ENCODE assay signal across 18 cellular contexts in genomic region chr7:100051611-100052010, GRCh38. TPM values are rescaled to one million over a fixed set of nuclear protein-coding genes. Genes with fewer than 3 reads are reported as not detected.
DNase-seq lines count a peak whose midpoint lies in the region; ATAC-seq and TF ChIP-seq lines count a peak whose summit lies in the region.
"Had no signal": no experiment of that assay in that cellular context is flagged by ENCODE, and none has a peak within 500 bp of the region (broad histone marks: within the 10 kb centered on the region; RNA-seq: fewer than 3 reads in every experiment).

No MANE protein-coding gene starts in this region.

- H3K79me1 ChIP-seq in H9 (ENCODE audit: insufficient read depth, low read depth, low read length, poor library complexity, severe bottlenecking): peaks cover 6% of the 10 kb centered on the region

- no peak overlapping the region for H3K4me3 ChIP-seq in CD4-positive, alpha-beta memory T cell (ENCODE audit: low read length in 2 of 2)
- H3K4me3 ChIP-seq in osteoblast (ENCODE audit: insufficient read depth, low read length): no peak overlapping the region
- H3K4me3 ChIP-seq: BLaER1, SJCRH30, thyroid gland had no signal

- no peak overlapping the region for H3K27ac ChIP-seq in CD4-positive, alpha-beta memory T cell (ENCODE audit: low read depth, low read length)
- H3K27ac ChIP-seq in H9 (ENCODE audit: insufficient read length, low read depth, low read length) (no peak overlapping the region), osteoblast (ENCODE audit: low read depth, low read length) (no peak overlapping the region)
- H3K27ac ChIP-seq: BLaER1, neutrophil, SJCRH30, thyroid gland had no signal

- H4K5ac ChIP-seq in H9 (ENCODE audit: insufficient read length, low read depth, low read length): no peak overlapping the region

- no peak overlapping the region for H2BK20ac ChIP-seq in H9 (ENCODE audit: low read depth, low read length, poor library complexity, severe bottlenecking)

- no peak for TF ChIP-seq CTCF in H9 (conservative IDR thresholded peaks at IDR 0.05)
- TF ChIP-seq CTCF in osteoblast (IDR thresholded peaks at IDR 0.05; ENCODE audit: extremely low read depth, low read depth, low read length): no peak

- peak overlapping the region in 7 of 8 donors; percentile 13 to 68 (median 60) for H3K4me3 Mint-ChIP-seq in CD4-positive, alpha-beta memory T cell
- peak overlapping the region; percentile 49 to 67 for H3K4me3 Mint-ChIP-seq in H9
- peak overlapping the region; percentile 29 for H3K4me3 Mint-ChIP-seq in activated naive CD8-positive, alpha-beta T cell treated with anti-CD3 and anti-CD28 coated beads for 36 hours
- H3K4me3 Mint-ChIP-seq in naive thymus-derived CD8-positive, alpha-beta T cell: peak overlapping the region; percentile 31 to 76 (median 56)

- H3K9me3 ChIP-seq in CD4-positive, alpha-beta memory T cell (ENCODE audit: control insufficient read depth in 1 of 2, low read length in 2 of 2): no peaks in the 10 kb centered on the region
- H3K9me3 ChIP-seq in H9 (ENCODE audit: control insufficient read depth, low read depth, low read length) (no peaks in the 10 kb centered on the region), osteoblast (ENCODE audit: low read depth, low read length) (no peaks in the 10 kb centered on the region)
- H3K9me3 ChIP-seq: BLaER1, neutrophil, SJCRH30, thyroid gland had no signal

- no peak overlapping the region for H3K4ac ChIP-seq in H9 (ENCODE audit: low read depth, low read length)

- no peak overlapping the region for H2AK5ac ChIP-seq in H9 (ENCODE audit: insufficient read length, low read length)

- no peak overlapping the region for H2AFZ ChIP-seq in H9 (ENCODE audit: low read length)
- no peak overlapping the region for H2AFZ ChIP-seq in osteoblast (ENCODE audit: low read length)

- no CpG with 5 or more reads among the region's 3 CpGs for WGBS in H9 (ENCODE audit: extremely low coverage, insufficient read length, low lambda C conversion rate)

- H3K9me3 Mint-ChIP-seq in CD4-positive, alpha-beta memory T cell: peaks cover 0 to 2% (median 0%) of the 10 kb centered on the region in 8 donors
- H3K9me3 Mint-ChIP-seq in H9: peaks cover 0 to 2% of the 10 kb centered on the region in 2 experiments; a peak in 1 of 5 replicates
- no peaks in the 10 kb centered on the region for H3K9me3 Mint-ChIP-seq in activated naive CD8-positive, alpha-beta T cell treated with anti-CD3 and anti-CD28 coated beads for 36 hours
- H3K9me3 Mint-ChIP-seq in naive thymus-derived CD8-positive, alpha-beta T cell: no peaks in the 10 kb centered on the region
- H3K9me3 Mint-ChIP-seq: activated naive CD4-positive, alpha-beta T cell treated with anti-CD3 and anti-CD28 coated beads, Interleukin-2, amount 50 U/mL, for 72 hours had no signal

- H3K9ac ChIP-seq in H9 (ENCODE audit: extremely low read depth, insufficient read length, low read length): no peak overlapping the region
- H3K9ac ChIP-seq: BLaER1 had no signal

- no peaks in the 10 kb centered on the region for H3K27me3 ChIP-seq in CD4-positive, alpha-beta memory T cell (ENCODE audit: insufficient read depth, low read length)
- no peaks in the 10 kb centered on the region for H3K27me3 ChIP-seq in H9 (ENCODE audit: insufficient read depth, low read length)
- no peaks in the 10 kb centered on the region for H3K27me3 ChIP-seq in osteoblast (ENCODE audit: insufficient read depth, low read length)
- H3K27me3 ChIP-seq: BLaER1, neutrophil, SJCRH30, thyroid gland had no signal

- H3K23me2 ChIP-seq in H9 (ENCODE audit: insufficient read length, low read depth, low read length, poor library complexity, severe bottlenecking): peaks cover 2% of the 10 kb centered on the region

- no peak overlapping the region for H3T11ph ChIP-seq in H9 (ENCODE audit: low read length)

- H3K4me1 ChIP-seq in CD4-positive, alpha-beta memory T cell (ENCODE audit: insufficient read depth, low read length): peaks cover 13% of the 10 kb centered on the region
- H3K4me1 ChIP-seq in H9 (ENCODE audit: insufficient read depth, low read length) (no peaks in the 10 kb centered on the region), osteoblast (ENCODE audit: insufficient read depth, low read length) (peaks cover 11% of the 10 kb centered on the region)

- no peak overlapping the region for H3K14ac ChIP-seq in H9 (ENCODE audit: insufficient read depth, low read length)

- ATAC-seq in naive thymus-derived CD8-positive, alpha-beta T cell: no peak
- ATAC-seq in HG02981 (IDR thresholded peaks at IDR 0.05; ENCODE audit: unreplicated experiment): no peak
- ATAC-seq: activated naive CD4-positive, alpha-beta T cell treated with anti-CD3 and anti-CD28 coated beads, Interleukin-2, amount 50 U/mL, for 72 hours; sciatic nerve had no signal

- peaks cover 10 to 26% (median 18%) of the 10 kb centered on the region in 4 donors for H3K4me1 Mint-ChIP-seq in CD4-positive, alpha-beta memory T cell
- H3K4me1 Mint-ChIP-seq in H9: peaks cover 10 to 12% of the 10 kb centered on the region in 2 experiments
- H3K4me1 Mint-ChIP-seq in activated naive CD8-positive, alpha-beta T cell treated with anti-CD3 and anti-CD28 coated beads for 36 hours: peaks cover 18% of the 10 kb centered on the region
- H3K4me1 Mint-ChIP-seq in naive thymus-derived CD8-positive, alpha-beta T cell: peaks cover 7 to 24% (median 16%) of the 10 kb centered on the region in 4 donors

- peak overlapping the region; percentile 18 to 77 (median 65) for H3K27ac Mint-ChIP-seq in CD4-positive, alpha-beta memory T cell
- H3K27ac Mint-ChIP-seq in H9: no peak overlapping the region; a peak in 2 of 7 replicates
- no peak overlapping the region for H3K27ac Mint-ChIP-seq in activated naive CD8-positive, alpha-beta T cell treated with anti-CD3 and anti-CD28 coated beads for 36 hours
- H3K27ac Mint-ChIP-seq in naive thymus-derived CD8-positive, alpha-beta T cell: peak overlapping the region in 4 of 10 donors; percentile 40 to 80 (median 56)
- H3K27ac Mint-ChIP-seq: activated naive CD4-positive, alpha-beta T cell treated with anti-CD3 and anti-CD28 coated beads, Interleukin-2, amount 50 U/mL, for 72 hours had no signal

- no peak overlapping the region for H4K91ac ChIP-seq in H9 (ENCODE audit: insufficient read length, low read depth, low read length)

- H3K18ac ChIP-seq in H9 (ENCODE audit: insufficient read length, low read depth, low read length): no peak overlapping the region

- peaks cover 3 to 9% of the 10 kb centered on the region in 2 donors for H3K36me3 Mint-ChIP-seq in CD4-positive, alpha-beta memory T cell
- H3K36me3 Mint-ChIP-seq in H9 (ENCODE audit: insufficient read depth in 1 of 3, low read depth in 3 of 3): peaks cover 9 to 21% (median 20%) of the 10 kb centered on the region in 3 experiments
- H3K36me3 Mint-ChIP-seq in activated naive CD8-positive, alpha-beta T cell treated with anti-CD3 and anti-CD28 coated beads for 36 hours: no peaks in the 10 kb centered on the region
- H3K36me3 Mint-ChIP-seq in naive thymus-derived CD8-positive, alpha-beta T cell: peaks cover 0 to 2% (median 0%) of the 10 kb centered on the region in 3 donors
- H3K36me3 Mint-ChIP-seq: activated naive CD4-positive, alpha-beta T cell treated with anti-CD3 and anti-CD28 coated beads, Interleukin-2, amount 50 U/mL, for 72 hours had no signal

- H4K20me1 ChIP-seq in H9 (ENCODE audit: control insufficient read depth, insufficient read depth, insufficient read length): no peaks in the 10 kb centered on the region
- H4K20me1 ChIP-seq in osteoblast (ENCODE audit: insufficient read depth, low read length): no peaks in the 10 kb centered on the region

- H3K23ac ChIP-seq in H9 (ENCODE audit: insufficient read length, low read depth, low read length): no peak overlapping the region

- H3K27me3 Mint-ChIP-seq in CD4-positive, alpha-beta memory T cell: no peaks in the 10 kb centered on the region
- no peaks in the 10 kb centered on the region; the same call in 1 of the 2 replicates for H3K27me3 Mint-ChIP-seq in H9 (ENCODE audit: low read depth)
- no peaks in the 10 kb centered on the region for H3K27me3 Mint-ChIP-seq in activated naive CD8-positive, alpha-beta T cell treated with anti-CD3 and anti-CD28 coated beads for 36 hours
- no peaks in the 10 kb centered on the region for H3K27me3 Mint-ChIP-seq in naive thymus-derived CD8-positive, alpha-beta T cell

- H3K4me2 ChIP-seq in H9 (ENCODE audit: insufficient read depth, insufficient read length, low read length) (no peak overlapping the region), osteoblast (ENCODE audit: insufficient read depth, low read length) (no peak overlapping the region)
- H3K4me2 ChIP-seq: BLaER1 had no signal

- POLR2A ChIA-PET in CD4-positive, alpha-beta memory T cell (lab: Charles Lee; ENCODE audit: partially characterized antibody): no interaction called here
- POLR2A ChIA-PET in naive thymus-derived CD8-positive, alpha-beta T cell (lab: Charles Lee): interaction anchor here (0.6 kb wide), 1 partner anchor 57 kb away, joined by 3 read pairs; no protein-coding TSS in a partner anchor

- CTCF ChIA-PET in CD4-positive, alpha-beta memory T cell (lab: Charles Lee; ENCODE audit: partially characterized antibody): interaction anchor here (1.1 to 2.1 kb wide), 3 partner anchors 30 to 80 kb away, joined by 3 to 7 read pairs (median 3); no protein-coding TSS in a partner anchor

- no peak overlapping the region for H4K8ac ChIP-seq in H9 (replicated peaks; ENCODE audit: insufficient read length, low read depth, low read length)

- no peak overlapping the region for H3K56ac ChIP-seq in H9 (ENCODE audit: insufficient read length, low read depth, low read length)

- no peaks in the 10 kb centered on the region for H3K36me3 ChIP-seq in CD4-positive, alpha-beta memory T cell (ENCODE audit: insufficient read depth, low read length)
- no peaks in the 10 kb centered on the region for H3K36me3 ChIP-seq in osteoblast (ENCODE audit: insufficient read depth, low read length)
- H3K36me3 ChIP-seq: neutrophil, thyroid gland had no signal

- H3K79me2 ChIP-seq in H9 (ENCODE audit: insufficient read depth, low read length) (no peaks in the 10 kb centered on the region; the same call in 1 of the 2 replicates), osteoblast (ENCODE audit: insufficient read depth, low read length) (peaks cover 26% of the 10 kb centered on the region)

- no peak overlapping the region for H2BK5ac ChIP-seq in H9 (ENCODE audit: insufficient read length, low read length)

- H2BK120ac ChIP-seq in H9 (ENCODE audit: low read depth, low read length, poor library complexity, severe bottlenecking): no peak overlapping the region

- H2BK15ac ChIP-seq in H9 (ENCODE audit: low read depth, low read length): no peak overlapping the region

- H2BK12ac ChIP-seq in H9 (ENCODE audit: insufficient read length, low read depth, low read length): no peak overlapping the region

- no peak for DNase-seq in CD4-positive, alpha-beta memory T cell
- DNase-seq in H9 (no peak), osteoblast (ENCODE audit: insufficient read length, low spot score, missing footprints) (no peak), medulla oblongata (ENCODE audit: extremely low spot score) (no peak)
- no peak for DNase-seq in activated naive CD8-positive, alpha-beta T cell treated with anti-CD3 and anti-CD28 coated beads for 36 hours
- no peak for DNase-seq in naive thymus-derived CD8-positive, alpha-beta T cell
- DNase-seq: caudate nucleus, DND-41, foreskin fibroblast, NCI-H1930, NCI-H510A, SJCRH30, thyroid gland had no signal

- intact Hi-C loops in CD4-positive, alpha-beta memory T cell (cut with micrococcal nuclease): no loop called here

RNA-seq across cellular contexts. Expression of gene ZSCAN21, which starts 2.0 kb away (rescaled TPM):
- total RNA-seq in CD4-positive, alpha-beta memory T cell: 10 to 100 TPM in 1 of 2 experiments, 1 to 10 TPM in 1; 9.9 to 10.6 TPM
- 1 to 10 TPM; 2.5 to 9.7 TPM for polyA plus RNA-seq in CD4-positive, alpha-beta memory T cell
- total RNA-seq in H9 (2021) (23.5 and 24.3 TPM in 2 replicates), osteoblast (9.8 and 10.9 TPM in 2 replicates)
- 1 to 10 TPM; 9.0 to 9.4 TPM for total RNA-seq in activated naive CD8-positive, alpha-beta T cell treated with anti-CD3 and anti-CD28 coated beads for 36 hours
- total RNA-seq in naive thymus-derived CD8-positive, alpha-beta T cell: 10 to 100 TPM in 1 of 2 experiments, 1 to 10 TPM in 1; 8.3 to 10.5 TPM
- polyA plus RNA-seq in naive thymus-derived CD8-positive, alpha-beta T cell: 10 to 100 TPM in 1 of 3 donors, 1 to 10 TPM in 2; 5.2 to 11.2 (median 8.2) TPM

RNA-seq across cellular contexts. Expression of gene ZNF3, which starts 29.9 kb away (rescaled TPM):
- 10 to 100 TPM; 44.2 to 44.8 TPM for total RNA-seq in CD4-positive, alpha-beta memory T cell
- 10 to 100 TPM; 11.9 to 25.4 TPM for polyA plus RNA-seq in CD4-positive, alpha-beta memory T cell
- 60.4 and 62.8 TPM in 2 replicates for total RNA-seq in H9 (2021)
- total RNA-seq in activated naive CD8-positive, alpha-beta T cell treated with anti-CD3 and anti-CD28 coated beads for 36 hours: 10 to 100 TPM; 21.1 to 22.3 TPM
- total RNA-seq in naive thymus-derived CD8-positive, alpha-beta T cell: 10 to 100 TPM; 42.7 to 48.8 TPM
- 10 to 100 TPM; 17.4 to 28.4 (median 20.2) TPM for polyA plus RNA-seq in naive thymus-derived CD8-positive, alpha-beta T cell
- total RNA-seq in osteoblast: 30.4 and 33.9 TPM in 2 replicates

RNA-seq across cellular contexts. Expression of gene ZKSCAN1, which starts 36.2 kb away (rescaled TPM):
- total RNA-seq in CD4-positive, alpha-beta memory T cell: 100 to 1,000 TPM in 1 of 2 experiments, 10 to 100 TPM in 1; 94.8 to 101 TPM
- 10 to 100 TPM; 25.0 to 47.0 TPM for polyA plus RNA-seq in CD4-positive, alpha-beta memory T cell
- total RNA-seq in H9 (2021): 28.2 and 29.8 TPM in 2 replicates
- 10 to 100 TPM; 38.6 to 41.5 TPM for total RNA-seq in activated naive CD8-positive, alpha-beta T cell treated with anti-CD3 and anti-CD28 coated beads for 36 hours
- total RNA-seq in naive thymus-derived CD8-positive, alpha-beta T cell: 100 to 1,000 TPM; 104 to 108 TPM
- 10 to 100 TPM; 39.1 to 63.6 (median 47.1) TPM for polyA plus RNA-seq in naive thymus-derived CD8-positive, alpha-beta T cell
- 46.0 and 46.3 TPM in 2 replicates for total RNA-seq in osteoblast

RNA-seq across cellular contexts. Expression of gene COPS6, which starts 37.2 kb away (rescaled TPM):
- total RNA-seq in CD4-positive, alpha-beta memory T cell: 10 to 100 TPM; 85.5 to 89.2 TPM
- polyA plus RNA-seq in CD4-positive, alpha-beta memory T cell: 100 to 1,000 TPM; 155 to 261 TPM
- total RNA-seq in H9 (2021) (140 and 144 TPM in 2 replicates), osteoblast (42.4 and 45.6 TPM in 2 replicates)
- total RNA-seq in activated naive CD8-positive, alpha-beta T cell treated with anti-CD3 and anti-CD28 coated beads for 36 hours: 10 to 100 TPM; 96.3 to 97.2 TPM
- 10 to 100 TPM; 72.0 to 80.2 TPM for total RNA-seq in naive thymus-derived CD8-positive, alpha-beta T cell
- polyA plus RNA-seq in naive thymus-derived CD8-positive, alpha-beta T cell: 100 to 1,000 TPM; 107 to 145 (median 121) TPM

RNA-seq across cellular contexts. Expression of gene MCM7, which starts 49.6 kb away (rescaled TPM):
- 100 to 1,000 TPM; 164 to 173 TPM for total RNA-seq in CD4-positive, alpha-beta memory T cell
- polyA plus RNA-seq in CD4-positive, alpha-beta memory T cell: 10 to 100 TPM; 26.9 to 29.9 TPM
- total RNA-seq in H9 (2021) (387 and 390 TPM in 2 replicates), osteoblast (28.6 and 31.2 TPM in 2 replicates)
- 100 to 1,000 TPM; 476 to 482 TPM for total RNA-seq in activated naive CD8-positive, alpha-beta T cell treated with anti-CD3 and anti-CD28 coated beads for 36 hours
- 100 to 1,000 TPM; 159 to 161 TPM for total RNA-seq in naive thymus-derived CD8-positive, alpha-beta T cell
- 10 to 100 TPM; 28.7 to 46.6 (median 40.1) TPM for polyA plus RNA-seq in naive thymus-derived CD8-positive, alpha-beta T cell

Comparison
In these comparisons a context has a peak if more than half of its experiments do, and no peak if none do; other contexts are left out.
1. H3K27ac Mint-ChIP-seq: peak in CD4-positive, alpha-beta memory T cell (7 of 7); none in H9 (0 of 3) and activated naive CD8-positive, alpha-beta T cell treated with anti-CD3 and anti-CD28 coated beads for 36 hours (single experiment).
2. Peak in every context shown above with its lines, with median percentiles within 50 percentile points of each other: H3K4me3 Mint-ChIP-seq.